ENCODE assay signal across 10 cellular contexts in genomic region chr13:30125422-30126073, GRCh38.
A peak's percentile ranks its signal among the peaks of the same experiment; 100 is the strongest.
DNase-seq lines count a peak whose midpoint lies in the region; ATAC-seq and TF ChIP-seq lines count a peak whose summit lies in the region.
"Had no signal": no experiment of that assay in that cellular context is flagged by ENCODE, and none has a peak within 500 bp of the region (broad histone marks: within the 10 kb centered on the region; RNA-seq: fewer than 3 reads in every experiment).

No MANE protein-coding gene starts in this region.

- H3K36me3 ChIP-seq in left lung, result no peaks in the 10 kb centered on the region

- peak; percentile 93 for ATAC-seq in left lung

- intact Hi-C loops in left lung (cut with DNase I), result no loop called here

- DNase-seq in NCI-H748 (lab: John Stamatoyannopoulos, UW; ENCODE audit: unreplicated experiment), result peak; percentile 47
- no peak for DNase-seq in NCI-H748 treated with DMSO at 0.1 percent for 48 hours (lab: John Stamatoyannopoulos, UW)
- peak; percentile 88 for DNase-seq in astrocyte of the hippocampus (ENCODE audit: low read depth, low spot score)
- DNase-seq in left lung, result peak in 1 of 2 donors; percentile 46
- no peak for DNase-seq in NCI-H1436 (lab: John Stamatoyannopoulos, UW)
- no peak for DNase-seq in GM10248 (ENCODE audit: extremely low spot score)
- no peak for DNase-seq in D341Med (ENCODE audit: low spot score)
- no peak for DNase-seq in iPS-NIHi7 (ENCODE audit: extremely low spot score)
- DNase-seq: AML-193, NCI-H82 had no signal

- H3K27ac ChIP-seq in left lung, result no peak overlapping the region

- H3K9me3 ChIP-seq in left lung, result no peaks in the 10 kb centered on the region

- no peak overlapping the region for H3K4me3 ChIP-seq in left lung

- H3K4me1 ChIP-seq in left lung, result peaks cover 0 to 6% of the 10 kb centered on the region in 2 donors

- POLR2A ChIA-PET in GM10248 (lab: Yijun Ruan, JAX), result no interaction called here

- H3K27me3 ChIP-seq in left lung, result no peaks in the 10 kb centered on the region

- no peak for TF ChIP-seq CTCF in left lung (IDR thresholded peaks at IDR 0.05)
- no peak for TF ChIP-seq CTCF in GM10248 (IDR thresholded peaks at IDR 0.05; ENCODE audit: control extremely low read depth, extremely low read depth, low read depth, missing control alignments)

- CTCF ChIA-PET in GM10248 (lab: Yijun Ruan, JAX), result interaction anchor here (0.7 to 8.1 kb wide), 5 partner anchors 9 to 178 kb away, joined by 3 to 88 read pairs (median 3); no protein-coding TSS in a partner anchor

Comparison
In these comparisons a context has a peak if more than half of its experiments do, and no peak if none do; other contexts are left out.
1. DNase-seq: peak in NCI-H748 (single experiment) and astrocyte of the hippocampus (single experiment); none in NCI-H748 treated with DMSO at 0.1 percent for 48 hours (single experiment), NCI-H1436 (single experiment), GM10248 (single experiment), D341Med (single experiment) and iPS-NIHi7 (single experiment).